Comparison of ENCODE assay signal across 1 cellular context in the genomic region with DNA sequence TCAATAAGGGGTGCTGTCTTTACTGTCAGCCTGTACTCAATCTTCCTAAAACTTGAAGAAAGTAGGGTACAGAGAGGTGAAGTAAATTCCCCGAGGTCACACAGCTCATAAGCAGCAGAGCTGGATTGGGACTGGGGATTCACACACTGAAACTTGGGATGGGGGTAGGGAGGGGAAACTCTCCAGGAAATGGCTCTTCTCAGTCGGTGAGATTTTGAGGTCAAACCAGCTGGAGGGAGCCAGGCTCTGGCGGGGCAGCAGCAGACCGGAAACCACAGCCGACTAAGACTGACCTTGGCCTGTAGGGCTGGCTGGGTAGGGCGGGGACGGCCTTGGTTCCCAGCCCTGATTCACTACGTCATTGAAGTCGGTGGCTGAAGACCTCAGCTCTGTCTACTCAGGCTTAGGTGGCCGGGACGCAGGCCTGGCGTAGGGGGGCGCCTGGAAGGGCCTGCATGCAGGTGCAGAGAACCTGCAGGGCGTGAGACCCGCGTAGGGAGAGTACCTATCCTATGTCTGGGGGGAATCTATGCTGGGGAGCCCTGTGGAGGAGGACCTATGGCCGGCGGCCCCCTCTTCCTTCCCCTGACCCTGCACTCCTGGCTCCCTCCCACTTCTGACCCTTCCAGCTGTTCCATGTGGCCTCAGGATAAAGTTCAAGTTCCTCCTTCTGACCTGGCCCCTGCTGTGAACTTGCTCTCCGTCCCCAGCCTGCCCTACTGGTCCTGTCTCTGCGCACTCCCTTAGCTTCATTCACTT.
A peak's percentile ranks its signal among the peaks of the same experiment; 100 is the strongest.
TF ChIP-seq lines count a peak whose summit lies in the region.

No MANE protein-coding gene starts in this region.

TF ChIP-seq in HepG2, 621 proteins besides CTCF, POLR2A, EP300 and RAD21 (continued from another document and continues in another):
- no peak for TF ChIP-seq CBX2 (IDR thresholded peaks at IDR 0.05; ENCODE audit: low read depth, low read length)
- TF ChIP-seq CBX2 (CRISPR knock-in tag; IDR thresholded peaks at IDR 0.05; ENCODE audit: low read depth): no peak
- no peak for TF ChIP-seq ZNF12 (CRISPR knock-in tag; IDR thresholded peaks at IDR 0.05)
- TF ChIP-seq SOX5 (CRISPR knock-in tag; IDR thresholded peaks at IDR 0.05; ENCODE audit: borderline replicate concordance): peak; percentile 40; the same call in 1 of the 2 replicates
- peak; percentile 78; the same call in 1 of the 2 replicates for TF ChIP-seq PHF21A (CRISPR knock-in tag; IDR thresholded peaks at IDR 0.05)
- no peak for TF ChIP-seq SRSF4 (IDR thresholded peaks at IDR 0.05; ENCODE audit: low read depth, low read length, poor library complexity, severe bottlenecking)
- TF ChIP-seq ZNF431 (CRISPR knock-in tag; IDR thresholded peaks at IDR 0.05; ENCODE audit: borderline replicate concordance, low read depth): no peak
- TF ChIP-seq ZNF615 (CRISPR knock-in tag; IDR thresholded peaks at IDR 0.05; ENCODE audit: borderline replicate concordance): no peak
- no peak for TF ChIP-seq JUND (CRISPR knock-in tag; IDR thresholded peaks at IDR 0.05)
- TF ChIP-seq, protein P1, sequence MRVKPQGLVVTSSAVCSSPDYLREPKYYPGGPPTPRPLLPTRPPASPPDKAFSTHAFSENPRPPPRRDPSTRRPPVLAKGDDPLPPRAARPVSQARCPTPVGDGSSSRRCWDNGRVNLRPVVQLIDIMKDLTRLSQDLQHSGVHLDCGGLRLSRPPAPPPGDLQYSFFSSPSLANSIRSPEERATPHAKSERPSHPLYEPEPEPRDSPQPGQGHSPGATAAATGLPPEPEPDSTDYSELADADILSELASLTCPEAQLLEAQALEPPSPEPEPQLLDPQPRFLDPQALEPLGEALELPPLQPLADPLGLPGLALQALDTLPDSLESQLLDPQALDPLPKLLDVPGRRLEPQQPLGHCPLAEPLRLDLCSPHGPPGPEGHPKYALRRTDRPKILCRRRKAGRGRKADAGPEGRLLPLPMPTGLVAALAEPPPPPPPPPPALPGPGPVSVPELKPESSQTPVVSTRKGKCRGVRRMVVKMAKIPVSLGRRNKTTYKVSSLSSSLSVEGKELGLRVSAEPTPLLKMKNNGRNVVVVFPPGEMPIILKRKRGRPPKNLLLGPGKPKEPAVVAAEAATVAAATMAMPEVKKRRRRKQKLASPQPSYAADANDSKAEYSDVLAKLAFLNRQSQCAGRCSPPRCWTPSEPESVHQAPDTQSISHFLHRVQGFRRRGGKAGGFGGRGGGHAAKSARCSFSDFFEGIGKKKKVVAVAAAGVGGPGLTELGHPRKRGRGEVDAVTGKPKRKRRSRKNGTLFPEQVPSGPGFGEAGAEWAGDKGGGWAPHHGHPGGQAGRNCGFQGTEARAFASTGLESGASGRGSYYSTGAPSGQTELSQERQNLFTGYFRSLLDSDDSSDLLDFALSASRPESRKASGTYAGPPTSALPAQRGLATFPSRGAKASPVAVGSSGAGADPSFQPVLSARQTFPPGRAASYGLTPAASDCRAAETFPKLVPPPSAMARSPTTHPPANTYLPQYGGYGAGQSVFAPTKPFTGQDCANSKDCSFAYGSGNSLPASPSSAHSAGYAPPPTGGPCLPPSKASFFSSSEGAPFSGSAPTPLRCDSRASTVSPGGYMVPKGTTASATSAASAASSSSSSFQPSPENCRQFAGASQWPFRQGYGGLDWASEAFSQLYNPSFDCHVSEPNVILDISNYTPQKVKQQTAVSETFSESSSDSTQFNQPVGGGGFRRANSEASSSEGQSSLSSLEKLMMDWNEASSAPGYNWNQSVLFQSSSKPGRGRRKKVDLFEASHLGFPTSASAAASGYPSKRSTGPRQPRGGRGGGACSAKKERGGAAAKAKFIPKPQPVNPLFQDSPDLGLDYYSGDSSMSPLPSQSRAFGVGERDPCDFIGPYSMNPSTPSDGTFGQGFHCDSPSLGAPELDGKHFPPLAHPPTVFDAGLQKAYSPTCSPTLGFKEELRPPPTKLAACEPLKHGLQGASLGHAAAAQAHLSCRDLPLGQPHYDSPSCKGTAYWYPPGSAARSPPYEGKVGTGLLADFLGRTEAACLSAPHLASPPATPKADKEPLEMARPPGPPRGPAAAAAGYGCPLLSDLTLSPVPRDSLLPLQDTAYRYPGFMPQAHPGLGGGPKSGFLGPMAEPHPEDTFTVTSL (CRISPR knock-in tag; IDR thresholded peaks at IDR 0.05; ENCODE audit: borderline replicate concordance): peak; percentile 62; the same call in 1 of the 2 replicates
- no peak for TF ChIP-seq ELK4 (CRISPR knock-in tag; IDR thresholded peaks at IDR 0.05; ENCODE audit: borderline replicate concordance)
- no peak for TF ChIP-seq PREB (CRISPR knock-in tag; IDR thresholded peaks at IDR 0.05)
- 0 out of 2 replicates have a peak, but pooled peaks have one; percentile 61 for TF ChIP-seq CHCHD3 (CRISPR knock-in tag; IDR thresholded peaks at IDR 0.05)
- no peak for TF ChIP-seq ZNF652 (CRISPR knock-in tag; IDR thresholded peaks at IDR 0.05; ENCODE audit: borderline replicate concordance, low read depth)
- TF ChIP-seq ZNF556 (CRISPR knock-in tag; IDR thresholded peaks at IDR 0.05; ENCODE audit: borderline replicate concordance): peak; percentile 65; the same call in 1 of the 2 replicates
- TF ChIP-seq, protein P2, sequence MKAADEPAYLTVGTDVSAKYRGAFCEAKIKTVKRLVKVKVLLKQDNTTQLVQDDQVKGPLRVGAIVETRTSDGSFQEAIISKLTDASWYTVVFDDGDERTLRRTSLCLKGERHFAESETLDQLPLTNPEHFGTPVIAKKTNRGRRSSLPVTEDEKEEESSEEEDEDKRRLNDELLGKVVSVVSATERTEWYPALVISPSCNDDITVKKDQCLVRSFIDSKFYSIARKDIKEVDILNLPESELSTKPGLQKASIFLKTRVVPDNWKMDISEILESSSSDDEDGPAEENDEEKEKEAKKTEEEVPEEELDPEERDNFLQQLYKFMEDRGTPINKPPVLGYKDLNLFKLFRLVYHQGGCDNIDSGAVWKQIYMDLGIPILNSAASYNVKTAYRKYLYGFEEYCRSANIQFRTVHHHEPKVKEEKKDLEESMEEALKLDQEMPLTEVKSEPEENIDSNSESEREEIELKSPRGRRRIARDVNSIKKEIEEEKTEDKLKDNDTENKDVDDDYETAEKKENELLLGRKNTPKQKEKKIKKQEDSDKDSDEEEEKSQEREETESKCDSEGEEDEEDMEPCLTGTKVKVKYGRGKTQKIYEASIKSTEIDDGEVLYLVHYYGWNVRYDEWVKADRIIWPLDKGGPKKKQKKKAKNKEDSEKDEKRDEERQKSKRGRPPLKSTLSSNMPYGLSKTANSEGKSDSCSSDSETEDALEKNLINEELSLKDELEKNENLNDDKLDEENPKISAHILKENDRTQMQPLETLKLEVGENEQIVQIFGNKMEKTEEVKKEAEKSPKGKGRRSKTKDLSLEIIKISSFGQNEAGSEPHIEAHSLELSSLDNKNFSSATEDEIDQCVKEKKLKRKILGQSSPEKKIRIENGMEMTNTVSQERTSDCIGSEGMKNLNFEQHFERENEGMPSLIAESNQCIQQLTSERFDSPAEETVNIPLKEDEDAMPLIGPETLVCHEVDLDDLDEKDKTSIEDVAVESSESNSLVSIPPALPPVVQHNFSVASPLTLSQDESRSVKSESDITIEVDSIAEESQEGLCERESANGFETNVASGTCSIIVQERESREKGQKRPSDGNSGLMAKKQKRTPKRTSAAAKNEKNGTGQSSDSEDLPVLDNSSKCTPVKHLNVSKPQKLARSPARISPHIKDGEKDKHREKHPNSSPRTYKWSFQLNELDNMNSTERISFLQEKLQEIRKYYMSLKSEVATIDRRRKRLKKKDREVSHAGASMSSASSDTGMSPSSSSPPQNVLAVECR (CRISPR knock-in tag; IDR thresholded peaks at IDR 0.05; ENCODE audit: borderline replicate concordance): peak; percentile 59; the same call in 1 of the 2 replicates
- TF ChIP-seq, protein P3, sequence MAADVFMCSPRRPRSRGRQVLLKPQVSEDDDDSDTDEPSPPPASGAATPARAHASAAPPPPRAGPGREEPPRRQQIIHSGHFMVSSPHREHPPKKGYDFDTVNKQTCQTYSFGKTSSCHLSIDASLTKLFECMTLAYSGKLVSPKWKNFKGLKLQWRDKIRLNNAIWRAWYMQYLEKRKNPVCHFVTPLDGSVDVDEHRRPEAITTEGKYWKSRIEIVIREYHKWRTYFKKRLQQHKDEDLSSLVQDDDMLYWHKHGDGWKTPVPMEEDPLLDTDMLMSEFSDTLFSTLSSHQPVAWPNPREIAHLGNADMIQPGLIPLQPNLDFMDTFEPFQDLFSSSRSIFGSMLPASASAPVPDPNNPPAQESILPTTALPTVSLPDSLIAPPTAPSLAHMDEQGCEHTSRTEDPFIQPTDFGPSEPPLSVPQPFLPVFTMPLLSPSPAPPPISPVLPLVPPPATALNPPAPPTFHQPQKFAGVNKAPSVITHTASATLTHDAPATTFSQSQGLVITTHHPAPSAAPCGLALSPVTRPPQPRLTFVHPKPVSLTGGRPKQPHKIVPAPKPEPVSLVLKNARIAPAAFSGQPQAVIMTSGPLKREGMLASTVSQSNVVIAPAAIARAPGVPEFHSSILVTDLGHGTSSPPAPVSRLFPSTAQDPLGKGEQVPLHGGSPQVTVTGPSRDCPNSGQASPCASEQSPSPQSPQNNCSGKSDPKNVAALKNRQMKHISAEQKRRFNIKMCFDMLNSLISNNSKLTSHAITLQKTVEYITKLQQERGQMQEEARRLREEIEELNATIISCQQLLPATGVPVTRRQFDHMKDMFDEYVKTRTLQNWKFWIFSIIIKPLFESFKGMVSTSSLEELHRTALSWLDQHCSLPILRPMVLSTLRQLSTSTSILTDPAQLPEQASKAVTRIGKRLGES (CRISPR knock-in tag; IDR thresholded peaks at IDR 0.05; ENCODE audit: borderline replicate concordance): no peak
- TF ChIP-seq TAF1 (CRISPR knock-in tag; IDR thresholded peaks at IDR 0.05): peak; percentile 33; the same call in 1 of the 2 replicates
- TF ChIP-seq ZNF343 (CRISPR knock-in tag; IDR thresholded peaks at IDR 0.05): no peak
- TF ChIP-seq, protein P4, sequence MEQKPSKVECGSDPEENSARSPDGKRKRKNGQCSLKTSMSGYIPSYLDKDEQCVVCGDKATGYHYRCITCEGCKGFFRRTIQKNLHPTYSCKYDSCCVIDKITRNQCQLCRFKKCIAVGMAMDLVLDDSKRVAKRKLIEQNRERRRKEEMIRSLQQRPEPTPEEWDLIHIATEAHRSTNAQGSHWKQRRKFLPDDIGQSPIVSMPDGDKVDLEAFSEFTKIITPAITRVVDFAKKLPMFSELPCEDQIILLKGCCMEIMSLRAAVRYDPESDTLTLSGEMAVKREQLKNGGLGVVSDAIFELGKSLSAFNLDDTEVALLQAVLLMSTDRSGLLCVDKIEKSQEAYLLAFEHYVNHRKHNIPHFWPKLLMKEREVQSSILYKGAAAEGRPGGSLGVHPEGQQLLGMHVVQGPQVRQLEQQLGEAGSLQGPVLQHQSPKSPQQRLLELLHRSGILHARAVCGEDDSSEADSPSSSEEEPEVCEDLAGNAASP (CRISPR knock-in tag; IDR thresholded peaks at IDR 0.05; ENCODE audit: borderline replicate concordance): peak; percentile 77; the same call in 1 of the 2 replicates
- peak; percentile 97 for TF ChIP-seq RXRA (CRISPR knock-in tag; IDR thresholded peaks at IDR 0.05)
- TF ChIP-seq, protein P5, sequence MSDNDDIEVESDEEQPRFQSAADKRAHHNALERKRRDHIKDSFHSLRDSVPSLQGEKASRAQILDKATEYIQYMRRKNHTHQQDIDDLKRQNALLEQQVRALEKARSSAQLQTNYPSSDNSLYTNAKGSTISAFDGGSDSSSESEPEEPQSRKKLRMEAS (IDR thresholded peaks at IDR 0.05): peak; percentile 33; the same call in 1 of the 2 replicates
- no peak for TF ChIP-seq AHR (CRISPR knock-in tag; IDR thresholded peaks at IDR 0.05)
- no peak for TF ChIP-seq ZNF20 (CRISPR knock-in tag; IDR thresholded peaks at IDR 0.05)
- TF ChIP-seq NR0B2 (CRISPR knock-in tag; IDR thresholded peaks at IDR 0.05): no peak
- no peak for TF ChIP-seq BRD4 (CRISPR knock-in tag; IDR thresholded peaks at IDR 0.05)
- no peak for TF ChIP-seq ZNF296 (CRISPR knock-in tag; conservative IDR thresholded peaks at IDR 0.05)
- no peak for TF ChIP-seq GATA4 (IDR thresholded peaks at IDR 0.05; ENCODE audit: borderline replicate concordance, low read depth)
- TF ChIP-seq RXRB (CRISPR knock-in tag; IDR thresholded peaks at IDR 0.05; ENCODE audit: borderline replicate concordance): peak; percentile 92
- no peak for TF ChIP-seq GABPA (IDR thresholded peaks at IDR 0.05; ENCODE audit: low read depth, low read length)
- TF ChIP-seq GABPA (CRISPR knock-in tag; IDR thresholded peaks at IDR 0.05; ENCODE audit: low read depth): peak; percentile 83
- no peak for TF ChIP-seq ZBTB43 (CRISPR knock-in tag; conservative IDR thresholded peaks at IDR 0.05)
- TF ChIP-seq SSRP1 (CRISPR knock-in tag; IDR thresholded peaks at IDR 0.05): no peak
- TF ChIP-seq ZNF766 (CRISPR knock-in tag; IDR thresholded peaks at IDR 0.05; ENCODE audit: borderline replicate concordance): no peak
- no peak for TF ChIP-seq POLR2AphosphoS2 (IDR thresholded peaks at IDR 0.05; ENCODE audit: low read depth, low read length)
- TF ChIP-seq KLF13 (CRISPR knock-in tag; IDR thresholded peaks at IDR 0.05): no peak
- TF ChIP-seq MBD4 (IDR thresholded peaks at IDR 0.05; ENCODE audit: borderline replicate concordance, low read length): no peak
